ENCODE assay signal across 8 cellular contexts in genomic region chr6:136288566-136289326, GRCh38. TPM values are rescaled to one million over a fixed set of nuclear protein-coding genes. Genes with fewer than 3 reads are reported as not detected.
A peak's percentile ranks its signal among the peaks of the same experiment; 100 is the strongest.
DNase-seq lines count a peak whose midpoint lies in the region; ATAC-seq and TF ChIP-seq lines count a peak whose summit lies in the region.

No MANE protein-coding gene starts in this region.

- BruUV-seq in Calu3 (replicated peaks; lab: Mats Ljungman, UMichigan) = no TSS peak

- CTCF ChIA-PET in Calu3 (lab: Charles Lee) = interaction anchor here (1.0 to 2.1 kb wide), 3 partner anchors 15 to 261 kb away, joined by 3 to 7 read pairs (median 3); partner anchors contain the start of gene MAP7

- DNase-seq in Calu3 (peak; percentile 58), SK-MEL-5 (ENCODE audit: low read depth, low spot score) (peak; percentile 90), globus pallidus (ENCODE audit: low spot score) (peak; percentile 70), non-pigmented ciliary epithelial cell (ENCODE audit: low read depth) (peak; percentile 91), superior temporal gyrus (ENCODE audit: extremely low spot score) (peak; percentile 71)
- peak; percentile 32 for DNase-seq in Jurkat, Clone E6-1 (ENCODE audit: low read depth, low spot score)

- H3K36me3 Mint-ChIP-seq in Calu3 (ENCODE audit: insufficient read depth, unreplicated experiment) = peaks cover 47% of the 10 kb centered on the region
- peaks cover 18% of the 10 kb centered on the region for H3K36me3 Mint-ChIP-seq in activated naive CD4-positive, alpha-beta T cell treated with anti-CD3 and anti-CD28 coated beads, Interleukin-2, amount 50 U/mL, for 24 hours

- H3K4me1 Mint-ChIP-seq in Calu3 (ENCODE audit: low read depth, unreplicated experiment) = peaks cover 13% of the 10 kb centered on the region
- peaks cover 62% of the 10 kb centered on the region for H3K4me1 Mint-ChIP-seq in activated naive CD4-positive, alpha-beta T cell treated with anti-CD3 and anti-CD28 coated beads, Interleukin-2, amount 50 U/mL, for 24 hours

- ATAC-seq in GM21576 (IDR thresholded peaks at IDR 0.05; ENCODE audit: unreplicated experiment) = peak; percentile 30

- H3K4me3 ChIP-seq in Jurkat, Clone E6-1 (ENCODE audit: low read length) = peak overlapping the region; percentile 99

- no peaks in the 10 kb centered on the region for H3K27me3 Mint-ChIP-seq in Calu3 (ENCODE audit: unreplicated experiment)
- H3K27me3 Mint-ChIP-seq in activated naive CD4-positive, alpha-beta T cell treated with anti-CD3 and anti-CD28 coated beads, Interleukin-2, amount 50 U/mL, for 24 hours = no peaks in the 10 kb centered on the region

- peak; percentile 31 for TF ChIP-seq CTCF in Calu3 (IDR thresholded peaks at IDR 0.05; ENCODE audit: unreplicated experiment)

- peak overlapping the region; percentile 100 for H3K27ac Mint-ChIP-seq in Calu3 (ENCODE audit: unreplicated experiment)
- peak overlapping the region; percentile 100 for H3K27ac Mint-ChIP-seq in activated naive CD4-positive, alpha-beta T cell treated with anti-CD3 and anti-CD28 coated beads, Interleukin-2, amount 50 U/mL, for 24 hours

- in situ Hi-C loops in SK-MEL-5 (cut with HindIII; ENCODE audit: low pct_unique_long_range_greater_than_20kb, low sequenced_read_pairs) = no loop called here

- no peaks in the 10 kb centered on the region for H3K9me3 Mint-ChIP-seq in Calu3 (ENCODE audit: low read depth, unreplicated experiment)
- H3K9me3 Mint-ChIP-seq in activated naive CD4-positive, alpha-beta T cell treated with anti-CD3 and anti-CD28 coated beads, Interleukin-2, amount 50 U/mL, for 24 hours = no peaks in the 10 kb centered on the region

- H3K4me3 Mint-ChIP-seq in Calu3 (ENCODE audit: low read depth, unreplicated experiment) = peak overlapping the region; percentile 89
- peak overlapping the region; percentile 98 for H3K4me3 Mint-ChIP-seq in activated naive CD4-positive, alpha-beta T cell treated with anti-CD3 and anti-CD28 coated beads, Interleukin-2, amount 50 U/mL, for 24 hours

- intact Hi-C loops in Calu3 (cut with micrococcal nuclease; ENCODE audit: unreplicated experiment) = no loop called here

RNA-seq across cellular contexts. Expression of gene BCLAF1, which starts 0.9 kb away (rescaled TPM):
- total RNA-seq in Calu3 (2022) = 139 and 154 TPM in 2 replicates
- polyA plus RNA-seq in Jurkat, Clone E6-1 (2012; ENCODE audit: insufficient read depth, insufficient read length) = 112 TPM
- total RNA-seq in SK-MEL-5 (2014; rRNA removed; shearing (Covaris generic)) = 70.4 and 77.7 TPM in 2 replicates
- 33.1 and 40.5 TPM in 2 replicates for polyA plus RNA-seq in SK-MEL-5 (2015; cell fraction: cytosol; rRNA removed)
- 148 and 202 TPM in 2 replicates for polyA plus RNA-seq in SK-MEL-5 (2015; cell fraction: nucleus; rRNA removed)

RNA-seq across cellular contexts. Expression of gene MTFR2, which starts 38.6 kb away (rescaled TPM):
- 7.0 and 7.7 TPM in 2 replicates for total RNA-seq in Calu3 (2022)
- polyA plus RNA-seq in Jurkat, Clone E6-1 (2012; ENCODE audit: insufficient read depth, insufficient read length) = 27.4 TPM
- 2.7 and 5.4 TPM in 2 replicates for total RNA-seq in SK-MEL-5 (2014; rRNA removed; shearing (Covaris generic))
- polyA plus RNA-seq in SK-MEL-5 (2015; cell fraction: cytosol; rRNA removed) = 8.9 and 14.2 TPM in 2 replicates
- polyA plus RNA-seq in SK-MEL-5 (2015; cell fraction: nucleus; rRNA removed) = 10.3 and 17.8 TPM in 2 replicates

Comparison
In these comparisons a context has a peak if more than half of its experiments do, and no peak if none do; other contexts are left out.
1. Peak in every context shown above with its lines: DNase-seq, ATAC-seq and H3K4me3 ChIP-seq.
2. DNase-seq: peak in every context shown above with its lines; median percentile 91 in non-pigmented ciliary epithelial cell; 90 in SK-MEL-5; 71 in superior temporal gyrus; 70 in globus pallidus; 58 in Calu3; 32 in Jurkat, Clone E6-1.